In genomic region chr1:208559597-208559996, GRCh38 we compare ENCODE assay signal across 26 cellular contexts.
"Had no signal": no experiment of that assay in that cellular context is flagged by ENCODE, and none has a peak within 500 bp of the region (broad histone marks: within the 10 kb centered on the region; RNA-seq: fewer than 3 reads in every experiment).

No MANE protein-coding gene starts in this region.

- H3K27me3 ChIP-seq: neural progenitor cell, ovary, right lobe of liver, sigmoid colon, stomach, thyroid gland, tibial nerve, upper lobe of left lung, vagina had no signal

- H3K4me3 ChIP-seq: neural progenitor cell, ovary, psoas muscle, right lobe of liver, sigmoid colon, stomach, thoracic aorta, thyroid gland, tibial nerve, upper lobe of left lung, vagina had no signal

- H3K4me3 Mint-ChIP-seq: nephron; neural progenitor cell; stimulated activated effector memory CD8-positive, alpha-beta T cell treated with anti-CD3 and anti-CD28 coated beads, Interleukin-12 subunit alpha, Interleukin-12 subunit beta, amount 100 ng/mL, for 72 hours; stimulated activated naive B cell treated with anti-CD40 and anti-IgM and Interleukin-4, amounts not matched to agents 10 μg/mL and 1 μg/mL and 100 μg/mL, for 72 hours; stimulated activated naive CD8-positive, alpha-beta T cell treated with anti-CD3 and anti-CD28 coated beads, Interleukin-15, Interleukin-2, amounts not matched to agents 100 ng/mL and 50 ng/mL, for 24 hours had no signal

- H3K27ac Mint-ChIP-seq: nephron; neural progenitor cell; progenitor cell of endocrine pancreas; stimulated activated effector memory CD8-positive, alpha-beta T cell treated with anti-CD3 and anti-CD28 coated beads, Interleukin-12 subunit alpha, Interleukin-12 subunit beta, amount 100 ng/mL, for 72 hours; stimulated activated naive B cell treated with anti-CD40 and anti-IgM and Interleukin-4, amounts not matched to agents 10 μg/mL and 1 μg/mL and 100 μg/mL, for 72 hours; stimulated activated naive CD8-positive, alpha-beta T cell treated with anti-CD3 and anti-CD28 coated beads, Interleukin-15, Interleukin-2, amounts not matched to agents 100 ng/mL and 50 ng/mL, for 24 hours had no signal

- H3K4me1 Mint-ChIP-seq: neural progenitor cell; stimulated activated effector memory CD8-positive, alpha-beta T cell treated with anti-CD3 and anti-CD28 coated beads, Interleukin-12 subunit alpha, Interleukin-12 subunit beta, amount 100 ng/mL, for 72 hours; stimulated activated naive B cell treated with anti-CD40 and anti-IgM and Interleukin-4, amounts not matched to agents 10 μg/mL and 1 μg/mL and 100 μg/mL, for 72 hours had no signal

- H3K36me3 Mint-ChIP-seq: neural progenitor cell; stimulated activated effector memory CD8-positive, alpha-beta T cell treated with anti-CD3 and anti-CD28 coated beads, Interleukin-12 subunit alpha, Interleukin-12 subunit beta, amount 100 ng/mL, for 72 hours; stimulated activated naive B cell treated with anti-CD40 and anti-IgM and Interleukin-4, amounts not matched to agents 10 μg/mL and 1 μg/mL and 100 μg/mL, for 72 hours had no signal

- DNase-seq: occipital lobe; posterior cingulate gyrus; psoas muscle; right cardiac atrium; right lobe of liver; sigmoid colon; small intestine; stimulated activated CD4-positive, alpha-beta T cell treated with anti-CD3 and anti-CD28 coated beads, Interleukin-15, amount 100 ng/mL, for 24 hours; stimulated activated CD4-positive, alpha-beta T cell treated with anti-CD3 and anti-CD28 coated beads, Interleukin-2, amount 100 ng/mL, for 24 hours; stimulated activated CD4-positive, alpha-beta T cell treated with anti-CD3 and anti-CD28 coated beads, Interleukin-2, amount 100 ng/mL, for 48 hours; stimulated activated CD4-positive, alpha-beta T cell treated with anti-CD3 and anti-CD28 coated beads, Interleukin-4, amount 100 ng/mL, for 24 hours; stimulated activated naive B cell treated with anti-CD40 and anti-IgM and Interleukin-4, amounts not matched to agents 10 μg/mL and 1 μg/mL and 100 μg/mL, for 72 hours; stimulated activated naive CD4-positive, alpha-beta T cell treated with Interleukin-2 at 50 U/mL for 16 hours; stomach; thyroid gland; trophoblast cell; upper lobe of left lung had no signal

- H3K9me3 Mint-ChIP-seq: stimulated activated naive CD8-positive, alpha-beta T cell treated with anti-CD3 and anti-CD28 coated beads, Interleukin-15, Interleukin-2, amounts not matched to agents 100 ng/mL and 50 ng/mL, for 24 hours had no signal

- H3K27me3 Mint-ChIP-seq: stimulated activated naive B cell treated with anti-CD40 and anti-IgM and Interleukin-4, amounts not matched to agents 10 μg/mL and 1 μg/mL and 100 μg/mL, for 72 hours had no signal

- H3K36me3 ChIP-seq: neural progenitor cell, ovary, right lobe of liver, sigmoid colon, stomach, thoracic aorta, thyroid gland, tibial nerve, upper lobe of left lung, vagina had no signal
